Comparison of ENCODE assay signal across 10 cellular contexts in genomic region chr1:229230893-229231753, GRCh38. TPM values are rescaled to one million over a fixed set of nuclear protein-coding genes. Genes with fewer than 3 reads are reported as not detected.
DNase-seq lines count a peak whose midpoint lies in the region; ATAC-seq and TF ChIP-seq lines count a peak whose summit lies in the region.
"Had no signal": no experiment of that assay in that cellular context is flagged by ENCODE, and none has a peak within 500 bp of the region (broad histone marks: within the 10 kb centered on the region; RNA-seq: fewer than 3 reads in every experiment).

No MANE protein-coding gene starts in this region.

- H3K27ac Mint-ChIP-seq in nephron progenitor cell, result peak overlapping the region; percentile 34
- H3K27ac Mint-ChIP-seq in activated naive CD8-positive, alpha-beta T cell treated with anti-CD3 and anti-CD28 coated beads for 36 hours, result no peak overlapping the region

- peaks cover 42% of the 10 kb centered on the region for H3K4me1 ChIP-seq in body of pancreas

- no peak overlapping the region for H3K4me3 ChIP-seq in body of pancreas

- DNase-seq in DMS53 treated with DMSO at 0.1 percent for 48 hours (lab: John Stamatoyannopoulos, UW; ENCODE audit: unreplicated experiment) (peak; percentile 68), NCI-H146 treated with DMSO at 0.1 percent for 48 hours (lab: John Stamatoyannopoulos, UW; ENCODE audit: unreplicated experiment) (peak; percentile 90), body of pancreas (peak in 1 of 4 donors; percentile 23), nephron progenitor cell (no peak), kidney tubule cell (ENCODE audit: low spot score) (no peak), NCI-H187 (lab: John Stamatoyannopoulos, UW) (no peak)
- no peak for DNase-seq in activated naive CD8-positive, alpha-beta T cell treated with anti-CD3 and anti-CD28 coated beads for 36 hours
- DNase-seq: activated effector memory CD4-positive, alpha-beta T cell treated with Interleukin-2 at 50 U/mL for 16 hours; SHP77 treated with DMSO at 0.1 percent for 48 hours had no signal

- H3K27me3 ChIP-seq in body of pancreas, result no peaks in the 10 kb centered on the region

- WGBS in body of pancreas, 2 donors, result 64 to 73% methylated on average over 9 of the region's 9 CpGs

- H3K9me3 Mint-ChIP-seq in nephron progenitor cell, result no peaks in the 10 kb centered on the region
- no peaks in the 10 kb centered on the region for H3K9me3 Mint-ChIP-seq in activated naive CD8-positive, alpha-beta T cell treated with anti-CD3 and anti-CD28 coated beads for 36 hours

- TF ChIP-seq CTCF in body of pancreas (IDR thresholded peaks at IDR 0.05) (no peak), nephron progenitor cell (IDR thresholded peaks at IDR 0.05) (no peak)

- intact Hi-C loops in body of pancreas (cut with DNase I), result loop anchor here (10.0 kb wide), 1 partner anchor 546 kb away; no protein-coding TSS in a partner anchor

- H3K4me1 Mint-ChIP-seq in nephron progenitor cell, result peaks cover 75% of the 10 kb centered on the region
- peaks cover 12% of the 10 kb centered on the region for H3K4me1 Mint-ChIP-seq in activated naive CD8-positive, alpha-beta T cell treated with anti-CD3 and anti-CD28 coated beads for 36 hours

- H3K36me3 Mint-ChIP-seq in nephron progenitor cell (ENCODE audit: low read depth), result no peaks in the 10 kb centered on the region
- H3K36me3 Mint-ChIP-seq in activated naive CD8-positive, alpha-beta T cell treated with anti-CD3 and anti-CD28 coated beads for 36 hours, result no peaks in the 10 kb centered on the region

- ATAC-seq in body of pancreas (no peak), GM21423 (IDR thresholded peaks at IDR 0.05; ENCODE audit: unreplicated experiment) (no peak)

- no peak for TF ChIP-seq POLR2A in body of pancreas (IDR thresholded peaks at IDR 0.05)

- no peaks in the 10 kb centered on the region for H3K9me3 ChIP-seq in body of pancreas

- peaks cover 3% of the 10 kb centered on the region for H3K27me3 Mint-ChIP-seq in nephron progenitor cell (ENCODE audit: low read depth, poor library complexity)
- H3K27me3 Mint-ChIP-seq in activated naive CD8-positive, alpha-beta T cell treated with anti-CD3 and anti-CD28 coated beads for 36 hours, result no peaks in the 10 kb centered on the region

- peak overlapping the region; percentile 39 for H3K4me3 Mint-ChIP-seq in nephron progenitor cell
- H3K4me3 Mint-ChIP-seq in activated naive CD8-positive, alpha-beta T cell treated with anti-CD3 and anti-CD28 coated beads for 36 hours, result no peak overlapping the region

- H3K27ac ChIP-seq in body of pancreas, result peak overlapping the region in 3 of 4 donors; percentile 77 to 91 (median 83)

- H3K36me3 ChIP-seq in body of pancreas (replicated peaks in 1 of 2; ENCODE audit: insufficient read depth in 1 of 2, low read depth in 2 of 2), result no peaks in the 10 kb centered on the region

RNA-seq across cellular contexts. Expression of gene RAB4A, which starts 39.8 kb away (rescaled TPM):
- 10 to 100 TPM; 12.5 to 69.0 TPM for total RNA-seq in body of pancreas
- 10 to 100 TPM; 36.0 to 36.9 TPM for total RNA-seq in activated naive CD8-positive, alpha-beta T cell treated with anti-CD3 and anti-CD28 coated beads for 36 hours

Comparison
In these comparisons a context has a peak if more than half of its experiments do, and no peak if none do; other contexts are left out.
1. DNase-seq: peak in DMS53 treated with DMSO at 0.1 percent for 48 hours (single experiment) and NCI-H146 treated with DMSO at 0.1 percent for 48 hours (single experiment); none in nephron progenitor cell (single experiment), kidney tubule cell (single experiment), activated naive CD8-positive, alpha-beta T cell treated with anti-CD3 and anti-CD28 coated beads for 36 hours (single experiment) and NCI-H187 (0 of 2).